In genomic region chr11:16881074-16881709, GRCh38 we compare ENCODE assay signal across 8 cellular contexts.
A peak's percentile ranks its signal among the peaks of the same experiment; 100 is the strongest.
DNase-seq lines count a peak whose midpoint lies in the region; ATAC-seq and TF ChIP-seq lines count a peak whose summit lies in the region.

No MANE protein-coding gene starts in this region.

- no peaks in the 10 kb centered on the region for H3K27me3 ChIP-seq in right lobe of liver

- peaks cover 0 to 7% (median 0%) of the 10 kb centered on the region in 5 experiments for H3K9me3 Mint-ChIP-seq in brain

- no peak for TF ChIP-seq POLR2A in right lobe of liver (IDR thresholded peaks at IDR 0.05)

- peaks cover 23% of the 10 kb centered on the region for H3K4me1 Mint-ChIP-seq in brain

- ATAC-seq in right lobe of liver (peak; percentile 64 to 92 (median 70)), GM21526 (IDR thresholded peaks at IDR 0.05; ENCODE audit: low FRiP score, unreplicated experiment) (no peak), GM19023 (IDR thresholded peaks at IDR 0.05; ENCODE audit: unreplicated experiment) (no peak)

- WGBS in right lobe of liver (ENCODE audit: insufficient coverage, low coverage, low lambda C conversion rate, missing lambda C conversion rate) = 83% methylated on average over 7 of the region's 8 CpGs

- no peaks in the 10 kb centered on the region for H3K4me1 ChIP-seq in right lobe of liver

- TF ChIP-seq CTCF in brain (conservative IDR thresholded peaks at IDR 0.05) = peak; percentile 13 to 21
- TF ChIP-seq CTCF in right lobe of liver (IDR thresholded peaks at IDR 0.05) = peak in 3 of 4 donors; percentile 16 to 31 (median 25)

- no peak overlapping the region for H3K27ac ChIP-seq in right lobe of liver

- DNase-seq in Daoy (ENCODE audit: low read depth) = peak; percentile 77
- peak; percentile 24 for DNase-seq in HK-2 (ENCODE audit: unreplicated experiment)
- peak in 2 of 3 donors; percentile 47 to 48 for DNase-seq in right lobe of liver
- no peak for DNase-seq in SK-N-DZ (ENCODE audit: low spot score)
- no peak for DNase-seq in activated gamma-delta T cell (lab: John Stamatoyannopoulos, UW)

- H3K27ac Mint-ChIP-seq in brain = peak overlapping the region in 2 of 5 experiments; percentile 27

- H3K36me3 ChIP-seq in right lobe of liver = no peaks in the 10 kb centered on the region

- H3K9me3 ChIP-seq in right lobe of liver = no peaks in the 10 kb centered on the region

- no peak overlapping the region for H3K4me3 ChIP-seq in right lobe of liver

- no peaks in the 10 kb centered on the region for H3K36me3 Mint-ChIP-seq in brain

- intact Hi-C loops in right lobe of liver (cut with DNase I) = no loop called here

- peak overlapping the region in 1 of 5 experiments; percentile 0 for H3K4me3 Mint-ChIP-seq in brain

- H3K27me3 Mint-ChIP-seq in brain = peaks cover 4% of the 10 kb centered on the region

Comparison
In these comparisons a context has a peak if more than half of its experiments do, and no peak if none do; other contexts are left out.
1. DNase-seq: peak in Daoy (single experiment), HK-2 (single experiment) and right lobe of liver (2 of 3); none in SK-N-DZ (single experiment) and activated gamma-delta T cell (single experiment).
2. ATAC-seq: peak in right lobe of liver (4 of 4); none in GM21526 (single experiment) and GM19023 (single experiment).